Comparison of ENCODE assay signal across 8 cellular contexts in the genomic region with DNA sequence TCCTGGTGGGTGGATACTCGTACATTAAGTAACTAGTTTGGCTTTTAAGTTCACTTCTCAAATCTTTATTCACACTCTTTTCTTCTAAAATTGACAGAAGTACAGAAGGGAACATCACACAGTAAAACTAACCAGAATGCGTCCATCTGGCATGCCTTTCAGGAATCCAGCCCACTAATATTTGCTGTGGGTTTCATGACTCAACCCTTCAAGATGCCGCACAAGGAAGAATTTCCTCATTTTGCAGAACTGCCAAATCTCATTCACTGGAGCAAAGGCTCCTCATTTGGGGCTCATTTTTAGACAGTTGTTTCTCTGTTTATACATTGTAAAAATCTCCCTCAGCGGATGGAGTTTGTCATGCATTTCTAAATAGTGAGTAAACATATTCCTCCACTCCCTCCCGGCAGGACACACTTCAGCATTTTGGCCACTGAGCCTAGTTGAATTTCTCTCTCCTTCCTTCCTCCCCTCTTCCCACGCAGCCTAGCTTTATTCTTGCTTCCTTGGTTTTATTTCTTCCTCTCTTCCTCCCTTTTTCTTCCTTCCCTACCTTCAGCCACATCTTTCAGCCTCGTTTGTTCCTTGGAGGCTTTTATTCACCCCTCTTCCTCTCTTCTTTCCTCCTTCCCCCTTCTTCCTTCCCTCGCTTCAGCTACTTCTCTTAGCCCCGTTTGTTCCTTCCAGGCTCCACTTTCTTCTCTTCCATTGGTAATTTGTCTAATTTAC.
A peak's percentile ranks its signal among the peaks of the same experiment; 100 is the strongest.
DNase-seq lines count a peak whose midpoint lies in the region; ATAC-seq, FAIRE-seq and TF ChIP-seq lines count a peak whose summit lies in the region.

No MANE protein-coding gene starts in this region.

- peaks cover 18% of the 10 kb centered on the region for H3K4me1 ChIP-seq in foreskin keratinocyte

- TF ChIP-seq CTCF in foreskin keratinocyte (conservative IDR thresholded peaks at IDR 0.05) = no peak

- ATAC-seq in foreskin keratinocyte (peak; percentile 43), GM19463 (IDR thresholded peaks at IDR 0.05; ENCODE audit: unreplicated experiment) (no peak)

- FAIRE-seq in TTC549 (lab: Jason Lieb, UNC) = peak; percentile 96
- no peak for FAIRE-seq in GM12892 (lab: Jason Lieb, UNC)

- no peak for TF ChIP-seq POLR2A in GM12892 (IDR thresholded peaks at IDR 0.05; ENCODE audit: low read depth, low read length)

- H3K27me3 ChIP-seq in foreskin keratinocyte = no peaks in the 10 kb centered on the region

- DNase-seq in Ammon's horn (ENCODE audit: low spot score) (peak; percentile 64), HT-29 (ENCODE audit: low spot score) (peak; percentile 87), foreskin keratinocyte (peak; percentile 74 to 84), occipital lobe (lab: John Stamatoyannopoulos, UW) (peak; percentile 2), GM12892 (ENCODE audit: insufficient read length) (no peak)
- DNase-seq in stimulated activated CD4-positive, alpha-beta T cell treated with anti-CD3 and anti-CD28 coated beads, Interleukin-1b, Interleukin-23, amount 100 ng/mL, for 48 hours = no peak

- H3K27ac ChIP-seq in foreskin keratinocyte = peak overlapping the region; percentile 16

Comparison
In these comparisons a context has a peak if more than half of its experiments do, and no peak if none do; other contexts are left out.
1. DNase-seq: peak in Ammon's horn (single experiment), HT-29 (single experiment), foreskin keratinocyte (2 of 2) and occipital lobe (single experiment); none in stimulated activated CD4-positive, alpha-beta T cell treated with anti-CD3 and anti-CD28 coated beads, Interleukin-1b, Interleukin-23, amount 100 ng/mL, for 48 hours (single experiment) and GM12892 (single experiment).